In genomic region chr5:125679522-125679921, GRCh38 we compare ENCODE assay signal across 26 cellular contexts.
A peak's percentile ranks its signal among the peaks of the same experiment; 100 is the strongest.
DNase-seq lines count a peak whose midpoint lies in the region; ATAC-seq, FAIRE-seq and TF ChIP-seq lines count a peak whose summit lies in the region.
"Had no signal": no experiment of that assay in that cellular context is flagged by ENCODE, and none has a peak within 500 bp of the region (broad histone marks: within the 10 kb centered on the region; RNA-seq: fewer than 3 reads in every experiment).

No MANE protein-coding gene starts in this region.

- no peak for TF ChIP-seq RAD21 in A549 (conservative IDR thresholded peaks at IDR 0.05 in 1 of 2, IDR thresholded peaks at IDR 0.05 in 1 of 2)

- no peak for TF ChIP-seq EP300 in A549 (IDR thresholded peaks at IDR 0.05)

- no peak overlapping the region for H3K4me2 ChIP-seq in A549
- H3K4me2 ChIP-seq: GM23338 had no signal

- CTCF ChIA-PET in A549 (lab: Yijun Ruan, JAX): interaction anchor here (1.3 kb wide), 1 partner anchor 12 kb away, joined by 4 read pairs; no protein-coding TSS in a partner anchor

- H3K4me3 Mint-ChIP-seq in T-helper 17 cell: no peak overlapping the region
- H3K4me3 Mint-ChIP-seq: B cell, CD14-positive monocyte, GM23338, IgD-negative memory B cell had no signal

- TF ChIP-seq POLR2A in A549 (IDR thresholded peaks at IDR 0.05; ENCODE audit: low read length): no peak
- TF ChIP-seq POLR2A in prostate gland (IDR thresholded peaks at IDR 0.05): no peak

- no peaks in the 10 kb centered on the region for H3K27me3 Mint-ChIP-seq in T-helper 17 cell
- H3K27me3 Mint-ChIP-seq: IgD-negative memory B cell had no signal

- H3K36me3 ChIP-seq in prostate gland: no peaks in the 10 kb centered on the region
- H3K36me3 ChIP-seq: HAP-1, MG63, SJCRH30 had no signal

- no peaks in the 10 kb centered on the region for H3K36me3 Mint-ChIP-seq in T-helper 17 cell (ENCODE audit: low read depth)
- H3K36me3 Mint-ChIP-seq: CD14-positive monocyte, IgD-negative memory B cell had no signal

- TF ChIP-seq CTCF in A549 (IDR thresholded peaks at IDR 0.05): no peak
- TF ChIP-seq CTCF in epithelial cell of esophagus (IDR thresholded peaks at IDR 0.05; ENCODE audit: insufficient read depth, low read depth, low read length, missing control alignments): no peak
- no peak for TF ChIP-seq CTCF in prostate gland (IDR thresholded peaks at IDR 0.05)

- no peaks in the 10 kb centered on the region for H3K4me1 Mint-ChIP-seq in T-helper 17 cell
- H3K4me1 Mint-ChIP-seq: B cell, CD14-positive monocyte, GM23338, IgD-negative memory B cell had no signal

- intact Hi-C loops in prostate gland (cut with DNase I): no loop called here

- 24% methylated on average over 1 of the region's 1 CpG for WGBS in A549 (ENCODE audit: missing lambda C conversion rate)
- WGBS in prostate gland: 96% methylated on average over 1 of the region's 1 CpG

- H3K4me3 ChIP-seq in A549 (no peak overlapping the region), epithelial cell of esophagus (ENCODE audit: low read length) (no peak overlapping the region), prostate gland (no peak overlapping the region)
- H3K4me3 ChIP-seq: GM23338, HAP-1, MG63, SJCRH30 had no signal

- H3K27ac ChIP-seq in A549: no peak overlapping the region
- no peak overlapping the region for H3K27ac ChIP-seq in prostate gland
- H3K27ac ChIP-seq: HL-60, SJCRH30 had no signal

- H3K4me1 ChIP-seq in A549 (no peaks in the 10 kb centered on the region), prostate gland (replicated peaks) (no peaks in the 10 kb centered on the region)
- H3K4me1 ChIP-seq: HAP-1, SJCRH30 had no signal

- ATAC-seq in A549 (no peak), GM18511 (IDR thresholded peaks at IDR 0.05; ENCODE audit: unreplicated experiment) (no peak), T-helper 17 cell (no peak), HG03045 (IDR thresholded peaks at IDR 0.05; ENCODE audit: unreplicated experiment) (no peak)
- ATAC-seq: GM23338, Panc1 had no signal

- FAIRE-seq in A549 (lab: Jason Lieb, UNC): no peak
- FAIRE-seq: A204.1, HTR-8/SVneo had no signal

- DNase-seq in A549 (ENCODE audit: low read depth in 1 of 2, low spot score in 1 of 2): no peak
- peak; percentile 26 for DNase-seq in M059J (ENCODE audit: low read depth)
- peak; percentile 7 for DNase-seq in epithelial cell of esophagus (ENCODE audit: low read depth)
- peak; percentile 38 for DNase-seq in kidney tubule cell (ENCODE audit: low spot score)
- DNase-seq in prostate gland (ENCODE audit: low spot score): no peak
- no peak for DNase-seq in T-helper 17 cell
- DNase-seq: EL; MG63; NCI-H1417; NCI-H1694 treated with DMSO at 0.1 percent for 48 hours; NCI-H2227 treated with DMSO at 0.1 percent for 48 hours; NCI-H510A; NCI-H748 treated with DMSO at 0.1 percent for 48 hours; NK-92 treated with Interleukin-12 subunit alpha and Interleukin-12 subunit beta, amount 100 ng/mL, for 24 hours; SJCRH30 had no signal

- POLR2A ChIA-PET in A549 (lab: Yijun Ruan, JAX): no interaction called here

- H3K27ac Mint-ChIP-seq in T-helper 17 cell: no peak overlapping the region
- H3K27ac Mint-ChIP-seq: B cell, CD14-positive monocyte, GM23338, IgD-negative memory B cell had no signal

- H3K9me3 ChIP-seq in A549: no peaks in the 10 kb centered on the region
- no peaks in the 10 kb centered on the region for H3K9me3 ChIP-seq in prostate gland
- H3K9me3 ChIP-seq in T-helper 17 cell (ENCODE audit: control insufficient read depth, low read length, poor library complexity, severe bottlenecking): no peaks in the 10 kb centered on the region
- H3K9me3 ChIP-seq: HAP-1, MG63 had no signal

- no peaks in the 10 kb centered on the region for H3K27me3 ChIP-seq in prostate gland (replicated peaks; ENCODE audit: insufficient read depth)
- H3K27me3 ChIP-seq: MG63, SJCRH30 had no signal

TF ChIP-seq in A549, 52 proteins besides CTCF, POLR2A, EP300 and RAD21:
- TF ChIP-seq FOSL2 (IDR thresholded peaks at IDR 0.05) (no peak), FOSL2 (CRISPR knock-in tag; IDR thresholded peaks at IDR 0.05) (0 out of 2 replicates have a peak, but pooled peaks have one; percentile 10), ZNF302 (CRISPR knock-in tag; IDR thresholded peaks at IDR 0.05) (no peak)

Comparison
In these comparisons a context has a peak if more than half of its experiments do, and no peak if none do; other contexts are left out.
1. DNase-seq: peak in M059J (single experiment), epithelial cell of esophagus (single experiment) and kidney tubule cell (single experiment); none in A549 (0 of 2), prostate gland (single experiment) and T-helper 17 cell (0 of 3).